In the genomic region with DNA sequence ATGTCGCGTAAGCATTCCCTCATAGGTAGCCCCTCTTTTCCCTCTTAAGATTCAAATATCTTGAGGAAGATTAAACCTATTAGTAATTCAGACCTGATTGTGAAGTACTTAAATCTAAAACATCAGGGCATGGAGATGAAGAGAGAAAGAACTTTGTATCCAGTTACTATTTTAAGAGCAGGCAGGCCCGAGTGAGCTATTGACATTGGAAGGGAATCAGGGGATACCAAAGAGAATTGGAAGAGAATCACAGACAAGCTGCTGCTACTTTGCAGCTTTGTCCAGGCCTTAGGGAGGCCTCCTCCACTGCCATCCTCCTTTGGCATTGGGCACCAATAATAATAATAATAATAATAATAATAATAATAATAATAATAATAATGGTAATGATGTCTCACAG, we compare ENCODE assay signal across 21 cellular contexts.
"Had no signal": no experiment of that assay in that cellular context is flagged by ENCODE, and none has a peak within 500 bp of the region (broad histone marks: within the 10 kb centered on the region; RNA-seq: fewer than 3 reads in every experiment).

No MANE protein-coding gene starts in this region.

- H3K4me3 ChIP-seq: esophagus muscularis mucosa, pancreas, transverse colon, uterus had no signal

- H3K27me3 ChIP-seq: esophagus muscularis mucosa, pancreas, transverse colon, uterus had no signal

- H3K4me1 ChIP-seq: transverse colon, uterus had no signal

- H3K9me3 ChIP-seq: esophagus muscularis mucosa, pancreas, SK-N-SH, transverse colon, uterus had no signal

- H3K36me3 ChIP-seq: uterus had no signal

- ATAC-seq: activated CD8-positive, alpha-beta T cell treated with anti-CD3 and anti-CD28 coated beads for 36 hours; activated T-helper 17 cell treated with anti-CD3 and anti-CD28 coated beads, Interleukin-2, amount 50 U/mL, for 72 hours; naive thymus-derived CD4-positive, alpha-beta T cell; pancreas; stimulated activated naive CD8-positive, alpha-beta T cell treated with anti-CD3 and anti-CD28 coated beads, Interleukin-15, Interleukin-2, amounts not matched to agents 100 U/mL and 50 U/mL, for 24 hours had no signal

- H3K9ac ChIP-seq: SK-N-SH had no signal

- DNase-seq: activated CD4-positive, alpha-beta T cell treated with anti-CD3 and anti-CD28 coated beads, Interleukin-2, amount 10 ng/mL, durations not matched to agents 24 days and 14 days; activated CD8-positive, alpha-beta T cell treated with anti-CD3 and anti-CD28 coated beads for 36 hours; activated naive CD4-positive, alpha-beta T cell; activated naive CD8-positive, alpha-beta T cell treated with anti-CD3 and anti-CD28 coated beads, Interleukin-2, amount 10 ng/mL, durations not matched to agents 7 days and 5 days; activated T-cell treated with anti-CD3 and anti-CD28 coated beads, Interleukin-2, amount 50 U/mL, for 1 hour; cerebellar nuclear complex; dermis blood vessel endothelial cell; effector memory CD4-positive, alpha-beta T cell; foreskin melanocyte; kidney; mesendoderm; naive thymus-derived CD4-positive, alpha-beta T cell; pancreas; SK-N-SH; stimulated activated CD4-positive, alpha-beta T cell treated with anti-CD3 and anti-CD28 coated beads, Interleukin-12 subunit alpha, Interleukin-12 subunit beta, amount 100 ng/mL, for 4 hours; stimulated activated CD4-positive, alpha-beta T cell treated with anti-CD3 and anti-CD28 coated beads, Interleukin-1b, Interleukin-23, amount 100 ng/mL, for 48 hours; stimulated activated naive CD8-positive, alpha-beta T cell treated with anti-CD3 and anti-CD28 coated beads, Interleukin-15, Interleukin-2, amounts not matched to agents 100 U/mL and 50 U/mL, for 24 hours; transverse colon; uterus had no signal

- H3K27ac ChIP-seq: pancreas, transverse colon, uterus had no signal
